ENCODE assay signal across 8 cellular contexts in genomic region chr7:112869111-112869774, GRCh38.
DNase-seq lines count a peak whose midpoint lies in the region; ATAC-seq and TF ChIP-seq lines count a peak whose summit lies in the region.

No MANE protein-coding gene starts in this region.

- ATAC-seq in HG03139 (IDR thresholded peaks at IDR 0.05; ENCODE audit: unreplicated experiment) = peak; percentile 45
- peak; percentile 61 to 66 for ATAC-seq in activated naive CD4-positive, alpha-beta T cell treated with anti-CD3 and anti-CD28 coated beads, Interleukin-2, amount 50 U/mL, for 72 hours

- WGBS in iPS DF 6.9 (ENCODE audit: insufficient coverage, insufficient read length) = no CpG with 5 or more reads among the region's 15 CpGs

- CTCF ChIA-PET in GM10248 (lab: Yijun Ruan, JAX) = interaction anchor here (0.6 to 4.5 kb wide), 17 partner anchors 10 to 323 kb away, joined by 3 to 18 read pairs (median 3); partner anchors contain the start of gene TMEM168

- H3K9me3 Mint-ChIP-seq in activated naive CD4-positive, alpha-beta T cell treated with anti-CD3 and anti-CD28 coated beads, Interleukin-2, amount 50 U/mL, for 72 hours = no peaks in the 10 kb centered on the region

- H3K4me1 ChIP-seq in iPS DF 6.9 (ENCODE audit: control insufficient read depth, insufficient read depth, low read length) = no peaks in the 10 kb centered on the region

- H3K27me3 ChIP-seq in iPS DF 6.9 (ENCODE audit: control insufficient read depth, insufficient read depth, low read length) = no peaks in the 10 kb centered on the region

- peak; percentile 41 for DNase-seq in GM10248 (ENCODE audit: extremely low spot score)
- peak; percentile 1 for DNase-seq in SHP77 treated with DMSO at 0.1 percent for 48 hours (lab: John Stamatoyannopoulos, UW)
- peak in 1 of 2 donors; percentile 57 for DNase-seq in activated naive CD4-positive, alpha-beta T cell treated with anti-CD3 and anti-CD28 coated beads, Interleukin-2, amount 50 U/mL, for 72 hours (ENCODE audit: low spot score in 2 of 2)
- peak; percentile 68 for DNase-seq in iPS DF 6.9 (ENCODE audit: low read depth, low spot score)
- DNase-seq in stimulated activated CD4-positive, alpha-beta T cell treated with anti-CD3 and anti-CD28 coated beads, TNF-alpha, amount 100 ng/mL, for 24 hours (ENCODE audit: low read depth in 3 of 3) = peak; percentile 15 to 44 (median 29)
- DNase-seq in DMS79 (lab: John Stamatoyannopoulos, UW) = no peak
- no peak for DNase-seq in NCI-H2196 treated with DMSO at 0.1 percent for 48 hours (lab: John Stamatoyannopoulos, UW; ENCODE audit: unreplicated experiment)

- no peaks in the 10 kb centered on the region for H3K36me3 ChIP-seq in iPS DF 6.9 (ENCODE audit: control insufficient read depth, insufficient read depth, low read length)

- H3K27ac ChIP-seq in iPS DF 6.9 (ENCODE audit: low read length) = no peak overlapping the region

- peak overlapping the region in 1 of 2 donors; percentile 36 for H3K27ac Mint-ChIP-seq in activated naive CD4-positive, alpha-beta T cell treated with anti-CD3 and anti-CD28 coated beads, Interleukin-2, amount 50 U/mL, for 72 hours

- H3K36me3 Mint-ChIP-seq in activated naive CD4-positive, alpha-beta T cell treated with anti-CD3 and anti-CD28 coated beads, Interleukin-2, amount 50 U/mL, for 72 hours = peaks cover 1 to 5% of the 10 kb centered on the region in 2 donors

- TF ChIP-seq CTCF in GM10248 (IDR thresholded peaks at IDR 0.05; ENCODE audit: control extremely low read depth, extremely low read depth, low read depth, missing control alignments) = peak; percentile 80

- POLR2A ChIA-PET in GM10248 (lab: Yijun Ruan, JAX) = no interaction called here

- no peaks in the 10 kb centered on the region for H3K9me3 ChIP-seq in iPS DF 6.9 (ENCODE audit: control insufficient read depth, insufficient read depth, low read length)

- no peak overlapping the region for H3K4me3 ChIP-seq in iPS DF 6.9 (ENCODE audit: low read length)

Comparison
In these comparisons a context has a peak if more than half of its experiments do, and no peak if none do; other contexts are left out.
1. DNase-seq: peak in GM10248 (single experiment), SHP77 treated with DMSO at 0.1 percent for 48 hours (single experiment), iPS DF 6.9 (single experiment) and stimulated activated CD4-positive, alpha-beta T cell treated with anti-CD3 and anti-CD28 coated beads, TNF-alpha, amount 100 ng/mL, for 24 hours (3 of 3); none in DMS79 (single experiment) and NCI-H2196 treated with DMSO at 0.1 percent for 48 hours (single experiment).